1 cellular context compared by ENCODE assay signal in genomic region chr20:49288250-49288751, GRCh38.
A peak's percentile ranks its signal among the peaks of the same experiment; 100 is the strongest.
TF ChIP-seq lines count a peak whose summit lies in the region.

No MANE protein-coding gene starts in this region.

TF ChIP-seq in H1, 55 proteins besides CTCF, POLR2A, EP300 and RAD21:
- TF ChIP-seq RFX5 (IDR thresholded peaks at IDR 0.05; ENCODE audit: borderline replicate concordance, low read depth, low read length) (no peak), SP1 (IDR thresholded peaks at IDR 0.05; ENCODE audit: low read depth, low read length) (no peak), SUZ12 (IDR thresholded peaks at IDR 0.05; ENCODE audit: low read length) (no peak), POLR2AphosphoS5 (IDR thresholded peaks at IDR 0.05; ENCODE audit: low read depth, low read length) (peak; percentile 94), JUND (IDR thresholded peaks at IDR 0.05; ENCODE audit: low read length) (0 out of 2 replicates have a peak, but pooled peaks have one; percentile 2)
